In genomic region chr22:42271191-42271813, GRCh38 we compare ENCODE assay signal across 8 cellular contexts. TPM values are rescaled to one million over a fixed set of nuclear protein-coding genes. Genes with fewer than 3 reads are reported as not detected.
DNase-seq lines count a peak whose midpoint lies in the region; ATAC-seq lines count a peak whose summit lies in the region.

No MANE protein-coding gene starts in this region.

- H3K36me3 ChIP-seq in iPS-20b (ENCODE audit: insufficient read depth, low read depth, low read length) (no peaks in the 10 kb centered on the region), HAP-1 (replicated peaks) (no peaks in the 10 kb centered on the region; the same call in 1 of the 2 replicates)

- DNase-seq in activated CD4-positive, alpha-beta T cell treated with anti-CD3 and anti-CD28 coated beads, Interleukin-2, amount 10 ng/mL, durations not matched to agents 24 days and 14 days = peak; percentile 55
- no peak for DNase-seq in activated CD4-positive, alpha-beta T cell treated with anti-CD3 and anti-CD28 coated beads, Interleukin-2, amount 50 U/mL, for 4 hours
- no peak for DNase-seq in activated T-helper 2 cell treated with anti-CD3 and anti-CD28 coated beads, Interferon-gamma antibody, Interleukin-2, Interleukin-4, amounts not matched to agents 10 μg/mL and 5 μg/mL and 100 μg/mL, durations not matched to agents 14 hours and 24 hours and 36 hours (ENCODE audit: low spot score)
- no peak for DNase-seq in stimulated activated naive CD8-positive, alpha-beta T cell treated with anti-CD3 and anti-CD28 coated beads, Interleukin-15, amount 100 ng/mL, for 72 hours
- DNase-seq in NCI-H526 (lab: John Stamatoyannopoulos, UW) (no peak), HAP-1 (ENCODE audit: low spot score in 2 of 2) (no peak)

- peaks cover 10% of the 10 kb centered on the region for H3K36me3 Mint-ChIP-seq in activated CD4-positive, alpha-beta T cell treated with anti-CD3 and anti-CD28 coated beads, Interleukin-2, amount 10 ng/mL, durations not matched to agents 24 days and 14 days (ENCODE audit: low read depth)
- peaks cover 16% of the 10 kb centered on the region for H3K36me3 Mint-ChIP-seq in activated T-helper 2 cell treated with anti-CD3 and anti-CD28 coated beads, Interferon-gamma antibody, Interleukin-2, Interleukin-4, amounts not matched to agents 10 μg/mL and 5 μg/mL and 100 μg/mL, durations not matched to agents 14 hours and 24 hours and 36 hours (ENCODE audit: low read depth)

- no peak overlapping the region for H3K9ac ChIP-seq in iPS-20b (ENCODE audit: low read depth, low read length)

- H3K27me3 ChIP-seq in iPS-20b (ENCODE audit: insufficient read depth, low read length) (peaks cover 26% of the 10 kb centered on the region; the same call in 1 of the 2 replicates), HAP-1 (ENCODE audit: low read depth) (no peaks in the 10 kb centered on the region)

- in situ Hi-C loops in HAP-1 (cut with MboI; ENCODE audit: low sequenced_read_pairs) = no loop called here

- no peak overlapping the region for H3K27ac ChIP-seq in iPS-20b (ENCODE audit: low read length)

- peak overlapping the region; percentile 49; the same call in 1 of the 2 replicates for H3K4me3 ChIP-seq in iPS-20b (ENCODE audit: low read length)
- H3K4me3 ChIP-seq in HAP-1 = no peak overlapping the region

- no peaks in the 10 kb centered on the region for H3K27me3 Mint-ChIP-seq in activated CD4-positive, alpha-beta T cell treated with anti-CD3 and anti-CD28 coated beads, Interleukin-2, amount 10 ng/mL, durations not matched to agents 24 days and 14 days
- H3K27me3 Mint-ChIP-seq in activated T-helper 2 cell treated with anti-CD3 and anti-CD28 coated beads, Interferon-gamma antibody, Interleukin-2, Interleukin-4, amounts not matched to agents 10 μg/mL and 5 μg/mL and 100 μg/mL, durations not matched to agents 14 hours and 24 hours and 36 hours (ENCODE audit: low read depth) = no peaks in the 10 kb centered on the region
- no peaks in the 10 kb centered on the region for H3K27me3 Mint-ChIP-seq in stimulated activated naive CD8-positive, alpha-beta T cell treated with anti-CD3 and anti-CD28 coated beads, Interleukin-15, amount 100 ng/mL, for 72 hours

- H3K9me3 Mint-ChIP-seq in activated CD4-positive, alpha-beta T cell treated with anti-CD3 and anti-CD28 coated beads, Interleukin-2, amount 10 ng/mL, durations not matched to agents 24 days and 14 days = no peaks in the 10 kb centered on the region
- no peaks in the 10 kb centered on the region for H3K9me3 Mint-ChIP-seq in activated T-helper 2 cell treated with anti-CD3 and anti-CD28 coated beads, Interferon-gamma antibody, Interleukin-2, Interleukin-4, amounts not matched to agents 10 μg/mL and 5 μg/mL and 100 μg/mL, durations not matched to agents 14 hours and 24 hours and 36 hours
- H3K9me3 Mint-ChIP-seq in stimulated activated naive CD8-positive, alpha-beta T cell treated with anti-CD3 and anti-CD28 coated beads, Interleukin-15, amount 100 ng/mL, for 72 hours = no peaks in the 10 kb centered on the region

- no peaks in the 10 kb centered on the region for H3K9me3 ChIP-seq in iPS-20b (ENCODE audit: insufficient read depth, low read depth, low read length)
- no peaks in the 10 kb centered on the region for H3K9me3 ChIP-seq in HAP-1

- peak overlapping the region; percentile 62 for H3K27ac Mint-ChIP-seq in activated CD4-positive, alpha-beta T cell treated with anti-CD3 and anti-CD28 coated beads, Interleukin-2, amount 10 ng/mL, durations not matched to agents 24 days and 14 days
- H3K27ac Mint-ChIP-seq in activated T-helper 2 cell treated with anti-CD3 and anti-CD28 coated beads, Interferon-gamma antibody, Interleukin-2, Interleukin-4, amounts not matched to agents 10 μg/mL and 5 μg/mL and 100 μg/mL, durations not matched to agents 14 hours and 24 hours and 36 hours = peak overlapping the region; percentile 42
- peak overlapping the region; percentile 33 to 34 for H3K27ac Mint-ChIP-seq in stimulated activated naive CD8-positive, alpha-beta T cell treated with anti-CD3 and anti-CD28 coated beads, Interleukin-15, amount 100 ng/mL, for 72 hours

- no peak for ATAC-seq in stimulated activated naive CD8-positive, alpha-beta T cell treated with anti-CD3 and anti-CD28 coated beads, Interleukin-15, amount 100 ng/mL, for 72 hours
- no peak for ATAC-seq in HG03565 (IDR thresholded peaks at IDR 0.05; ENCODE audit: unreplicated experiment)

- peaks cover 21% of the 10 kb centered on the region for H3K4me1 Mint-ChIP-seq in activated CD4-positive, alpha-beta T cell treated with anti-CD3 and anti-CD28 coated beads, Interleukin-2, amount 10 ng/mL, durations not matched to agents 24 days and 14 days
- peaks cover 19% of the 10 kb centered on the region for H3K4me1 Mint-ChIP-seq in activated T-helper 2 cell treated with anti-CD3 and anti-CD28 coated beads, Interferon-gamma antibody, Interleukin-2, Interleukin-4, amounts not matched to agents 10 μg/mL and 5 μg/mL and 100 μg/mL, durations not matched to agents 14 hours and 24 hours and 36 hours (ENCODE audit: low read depth)
- peaks cover 33% of the 10 kb centered on the region for H3K4me1 Mint-ChIP-seq in stimulated activated naive CD8-positive, alpha-beta T cell treated with anti-CD3 and anti-CD28 coated beads, Interleukin-15, amount 100 ng/mL, for 72 hours

- H3K4me1 ChIP-seq in iPS-20b (ENCODE audit: insufficient read depth, low read length) (peaks cover 35% of the 10 kb centered on the region), HAP-1 (peaks cover 10% of the 10 kb centered on the region)

- peak overlapping the region; percentile 54 for H3K4me3 Mint-ChIP-seq in activated CD4-positive, alpha-beta T cell treated with anti-CD3 and anti-CD28 coated beads, Interleukin-2, amount 10 ng/mL, durations not matched to agents 24 days and 14 days
- peak overlapping the region; percentile 64 for H3K4me3 Mint-ChIP-seq in activated T-helper 2 cell treated with anti-CD3 and anti-CD28 coated beads, Interferon-gamma antibody, Interleukin-2, Interleukin-4, amounts not matched to agents 10 μg/mL and 5 μg/mL and 100 μg/mL, durations not matched to agents 14 hours and 24 hours and 36 hours (ENCODE audit: low read depth)
- H3K4me3 Mint-ChIP-seq in stimulated activated naive CD8-positive, alpha-beta T cell treated with anti-CD3 and anti-CD28 coated beads, Interleukin-15, amount 100 ng/mL, for 72 hours = peak overlapping the region; percentile 62 to 71

- intact Hi-C loops in activated CD4-positive, alpha-beta T cell treated with anti-CD3 and anti-CD28 coated beads, Interleukin-2, amount 10 ng/mL, durations not matched to agents 24 days and 14 days (cut with micrococcal nuclease) = no loop called here
- intact Hi-C loops in activated T-helper 2 cell treated with anti-CD3 and anti-CD28 coated beads, Interferon-gamma antibody, Interleukin-2, Interleukin-4, amounts not matched to agents 10 μg/mL and 5 μg/mL and 100 μg/mL, durations not matched to agents 14 hours and 24 hours and 36 hours (cut with micrococcal nuclease) = loop anchor here (5.0 kb wide), 1 partner anchor 179 kb away; the partner anchor contains the start of gene NDUFA6

RNA-seq across cellular contexts. Expression of gene TCF20, which starts 0.8 kb away (rescaled TPM):
- total RNA-seq in activated CD4-positive, alpha-beta T cell treated with anti-CD3 and anti-CD28 coated beads, Interleukin-2, amount 10 ng/mL, durations not matched to agents 24 days and 14 days = 83.0 and 85.4 TPM in 2 replicates
- total RNA-seq in activated T-helper 2 cell treated with anti-CD3 and anti-CD28 coated beads, Interferon-gamma antibody, Interleukin-2, Interleukin-4, amounts not matched to agents 10 μg/mL and 5 μg/mL and 100 μg/mL, durations not matched to agents 14 hours and 24 hours and 36 hours = 70.5 and 74.3 TPM in 2 replicates
